ENCODE assay signal across 11 cellular contexts in the genomic region with DNA sequence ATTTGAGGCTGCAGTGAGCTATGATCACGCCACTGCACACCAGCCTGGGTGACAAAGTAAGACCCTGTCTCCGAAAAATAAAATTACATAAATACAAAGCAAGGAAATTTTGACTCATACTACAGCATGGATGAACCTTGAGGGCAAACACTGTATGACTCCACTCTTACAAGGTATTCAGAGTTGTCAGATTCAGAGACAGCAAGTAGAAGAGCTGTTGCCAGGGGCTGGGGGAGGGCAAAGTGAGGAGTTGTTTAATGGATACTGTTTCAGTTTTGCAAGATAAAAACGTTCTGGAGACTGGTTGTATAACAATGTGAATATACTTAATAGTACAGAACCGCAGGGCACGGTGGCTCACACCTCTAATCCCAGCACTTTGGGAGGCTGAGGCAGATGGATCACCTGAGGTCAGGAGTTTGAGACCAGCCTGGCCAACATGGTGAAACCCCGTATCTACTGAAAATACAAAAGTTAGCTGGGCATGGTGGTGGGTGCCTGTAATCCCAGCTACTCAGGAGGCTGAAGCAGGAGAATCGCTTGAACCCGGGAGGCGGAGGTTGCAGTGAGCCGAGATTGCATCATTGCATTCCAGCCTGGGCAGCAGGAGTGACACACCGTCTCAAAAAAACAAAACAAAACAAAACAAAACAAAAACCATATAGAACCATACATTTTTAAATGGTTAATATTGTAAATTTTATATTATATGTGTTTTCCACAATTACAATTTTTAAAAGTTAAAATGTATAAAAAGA. TPM values are rescaled to one million over a fixed set of nuclear protein-coding genes. Genes with fewer than 3 reads are reported as not detected.
DNase-seq lines count a peak whose midpoint lies in the region; ATAC-seq and TF ChIP-seq lines count a peak whose summit lies in the region.
"Not testable (repeated sequence)": the region's sequence is repeated elsewhere in the genome, so short reads cannot be mapped to it uniquely, and the experiment has no call there.
"Had no signal": no experiment of that assay in that cellular context is flagged by ENCODE, and none has a peak within 500 bp of the region (broad histone marks: within the 10 kb centered on the region; RNA-seq: fewer than 3 reads in every experiment).

No MANE protein-coding gene starts in this region.

- not testable (repeated sequence) for DNase-seq in CD4-positive, CD25-positive, alpha-beta regulatory T cell; activated CD4-positive, alpha-beta T cell treated with anti-CD3 and anti-CD28 coated beads, Interleukin-2, amount 10 ng/mL, durations not matched to agents 24 days and 14 days; central memory CD8-positive, alpha-beta T cell (ENCODE audit: low spot score in 2 of 2)
- peak; percentile 67 for DNase-seq in IMR-90
- DNase-seq in RKO (ENCODE audit: low spot score): peak; percentile 23
- peak; percentile 48 for DNase-seq in osteocyte (ENCODE audit: extremely low spot score, unreplicated experiment)
- DNase-seq in testis: peak; percentile 66

- POLR2A ChIA-PET in IMR-90 (lab: Charles Lee; ENCODE audit: unreplicated experiment): not testable (repeated sequence)

- no CpG with 5 or more reads among the region's 11 CpGs for WGBS in IMR-90 (ENCODE audit: extremely low coverage in 2 of 2, insufficient read length in 1 of 2), 2 experiments
- WGBS in testis, 2 donors: 71 to 78% methylated on average over 11 of the region's 11 CpGs

- H3K9me3 Mint-ChIP-seq in CD4-positive, CD25-positive, alpha-beta regulatory T cell; activated naive CD4-positive, alpha-beta T cell treated with anti-CD3 and anti-CD28 coated beads, Interleukin-2, amount 50 U/mL, for 24 hours; central memory CD8-positive, alpha-beta T cell; osteocyte (ENCODE audit: unreplicated experiment): not testable (repeated sequence)
- peaks cover 13% of the 10 kb centered on the region for H3K9me3 Mint-ChIP-seq in activated CD4-positive, alpha-beta T cell treated with anti-CD3 and anti-CD28 coated beads, Interleukin-2, amount 10 ng/mL, durations not matched to agents 24 days and 14 days

- peaks cover 19% of the 10 kb centered on the region for H3K9me1 ChIP-seq in IMR-90 (ENCODE audit: insufficient read depth, low read length)

- H3K18ac ChIP-seq in IMR-90 (ENCODE audit: low read depth, low read length): not testable (repeated sequence)

- not testable (repeated sequence) for H2AK5ac ChIP-seq in IMR-90 (ENCODE audit: low read depth, low read length)

- not testable (repeated sequence) for H3K27me3 Mint-ChIP-seq in CD4-positive, CD25-positive, alpha-beta regulatory T cell; activated CD4-positive, alpha-beta T cell treated with anti-CD3 and anti-CD28 coated beads, Interleukin-2, amount 10 ng/mL, durations not matched to agents 24 days and 14 days; activated naive CD4-positive, alpha-beta T cell treated with anti-CD3 and anti-CD28 coated beads, Interleukin-2, amount 50 U/mL, for 24 hours; osteocyte (ENCODE audit: unreplicated experiment)
- H3K27me3 Mint-ChIP-seq in central memory CD8-positive, alpha-beta T cell: peaks cover 26% of the 10 kb centered on the region

- BruUV-seq in IMR-90 (replicated peaks; lab: Mats Ljungman, UMichigan): not testable (repeated sequence)

- H3K4me1 ChIP-seq in CD4-positive, CD25-positive, alpha-beta regulatory T cell (ENCODE audit: control insufficient read depth, insufficient read depth, low read length, poor library complexity, severe bottlenecking); testis: not testable (repeated sequence)
- peaks cover 17% of the 10 kb centered on the region for H3K4me1 ChIP-seq in IMR-90 (ENCODE audit: control insufficient read depth, insufficient read depth, low read length)

- H3K23ac ChIP-seq in IMR-90 (ENCODE audit: low read depth, low read length): not testable (repeated sequence)

- dilution Hi-C loops in IMR-90 (cut with HindIII; ENCODE audit: low sequenced_read_pairs, unreplicated experiment): not testable (repeated sequence)

- not testable (repeated sequence) for H3K4ac ChIP-seq in IMR-90 (ENCODE audit: low read depth, low read length)

- CTCF ChIA-PET in IMR-90 (lab: Yijun Ruan, JAX): not testable (repeated sequence)

- not testable (repeated sequence) for H3K36me3 ChIP-seq in CD4-positive, CD25-positive, alpha-beta regulatory T cell (ENCODE audit: control insufficient read depth, insufficient read depth, low read length); IMR-90 (ENCODE audit: control insufficient read depth, insufficient read depth, low read length); testis (ENCODE audit: low read depth, missing control alignments)

- not testable (repeated sequence) for H2BK5ac ChIP-seq in IMR-90 (ENCODE audit: low read depth, low read length, poor library complexity, severe bottlenecking)

- H3K9ac ChIP-seq in IMR-90 (ENCODE audit: low read depth, low read length): not testable (repeated sequence)

- not testable (repeated sequence) for H3K36me3 Mint-ChIP-seq in CD4-positive, CD25-positive, alpha-beta regulatory T cell; activated CD4-positive, alpha-beta T cell treated with anti-CD3 and anti-CD28 coated beads, Interleukin-2, amount 10 ng/mL, durations not matched to agents 24 days and 14 days (ENCODE audit: low read depth); activated naive CD4-positive, alpha-beta T cell treated with anti-CD3 and anti-CD28 coated beads, Interleukin-2, amount 50 U/mL, for 24 hours; central memory CD8-positive, alpha-beta T cell (ENCODE audit: insufficient read depth); osteocyte (ENCODE audit: unreplicated experiment)

- not testable (repeated sequence) for H3K4me2 ChIP-seq in IMR-90 (ENCODE audit: low read depth, low read length)

- not testable (repeated sequence) for H4K5ac ChIP-seq in IMR-90 (ENCODE audit: low read depth, low read length)

- not testable (repeated sequence) for H3K14ac ChIP-seq in IMR-90 (replicated peaks; ENCODE audit: low read depth, low read length)

- not testable (repeated sequence) for ATAC-seq in CD4-positive, CD25-positive, alpha-beta regulatory T cell (ENCODE audit: low read depth in 2 of 2); central memory CD8-positive, alpha-beta T cell (replicated peaks; ENCODE audit: extremely low read depth, poor library complexity, severe bottlenecking)
- peak; percentile 36; the same call in 1 of the 2 replicates for ATAC-seq in IMR-90 (ENCODE audit: low read depth)

- H4K20me1 ChIP-seq in IMR-90 (ENCODE audit: insufficient read depth, low read length): not testable (repeated sequence)

- intact Hi-C loops in IMR-90 (cut with micrococcal nuclease); testis (cut with DNase I; ENCODE audit: low total_unique reads): not testable (repeated sequence)
- intact Hi-C loops in activated CD4-positive, alpha-beta T cell treated with anti-CD3 and anti-CD28 coated beads, Interleukin-2, amount 10 ng/mL, durations not matched to agents 24 days and 14 days (cut with micrococcal nuclease): loop anchor here (2.0 kb wide), 2 partner anchors 39 to 57 kb away; a partner anchor contains a TSS

- in situ Hi-C loops in IMR-90 (cut with MboI; ENCODE audit: low sequenced_read_pairs): not testable (repeated sequence)

- H3K4me3 ChIP-seq in CD4-positive, CD25-positive, alpha-beta regulatory T cell (ENCODE audit: low read depth, low read length); IMR-90 (ENCODE audit: insufficient read depth, low read depth, low read length); testis: not testable (repeated sequence)

- not testable (repeated sequence) for TF ChIP-seq RAD21 in IMR-90 (IDR thresholded peaks at IDR 0.05; ENCODE audit: low read length)

- peak overlapping the region; percentile 66 to 76 (median 72) for H3K27ac Mint-ChIP-seq in CD4-positive, CD25-positive, alpha-beta regulatory T cell
- peak overlapping the region; percentile 53 for H3K27ac Mint-ChIP-seq in activated CD4-positive, alpha-beta T cell treated with anti-CD3 and anti-CD28 coated beads, Interleukin-2, amount 10 ng/mL, durations not matched to agents 24 days and 14 days
- H3K27ac Mint-ChIP-seq in activated naive CD4-positive, alpha-beta T cell treated with anti-CD3 and anti-CD28 coated beads, Interleukin-2, amount 50 U/mL, for 24 hours: peak overlapping the region; percentile 23
- H3K27ac Mint-ChIP-seq in central memory CD8-positive, alpha-beta T cell (ENCODE audit: low read depth): peak overlapping the region; percentile 76
- H3K27ac Mint-ChIP-seq in osteocyte (ENCODE audit: unreplicated experiment): not testable (repeated sequence)

- H4K8ac ChIP-seq in IMR-90 (ENCODE audit: low read depth in 2 of 2, low read length in 2 of 2): not testable (repeated sequence)

- H3K27ac ChIP-seq in CD4-positive, CD25-positive, alpha-beta regulatory T cell (ENCODE audit: insufficient read depth, low read length, poor library complexity, severe bottlenecking); IMR-90 (ENCODE audit: insufficient read depth, low read length); testis: not testable (repeated sequence)

- H3K79me1 ChIP-seq in IMR-90 (ENCODE audit: low read depth in 1 of 2, low read length in 2 of 2): peaks cover 3 to 19% of the 10 kb centered on the region in 2 experiments; a peak in 2 of 4 replicates

- TF ChIP-seq POLR2A in IMR-90 (IDR thresholded peaks at IDR 0.05; ENCODE audit: low read depth, low read length); testis (IDR thresholded peaks at IDR 0.05): not testable (repeated sequence)

- H3K9me3 ChIP-seq in CD4-positive, CD25-positive, alpha-beta regulatory T cell (ENCODE audit: control insufficient read depth in 2 of 2, low read length in 2 of 2); IMR-90 (ENCODE audit: control insufficient read depth, insufficient read depth, low read length); testis: not testable (repeated sequence)

- H2BK120ac ChIP-seq in IMR-90 (ENCODE audit: low read depth, low read length): not testable (repeated sequence)

- H3K27me3 ChIP-seq in CD4-positive, CD25-positive, alpha-beta regulatory T cell (ENCODE audit: control insufficient read depth, insufficient read depth, low read length); IMR-90 (ENCODE audit: control insufficient read depth, insufficient read depth, low read length); testis: not testable (repeated sequence)

- not testable (repeated sequence) for H3K56ac ChIP-seq in IMR-90 (ENCODE audit: extremely low read depth, insufficient read depth, low read length)

- H2AFZ ChIP-seq in IMR-90 (replicated peaks; ENCODE audit: low read length, poor library complexity): not testable (repeated sequence)

- peak overlapping the region in 2 of 4 donors; percentile 8 to 29 for H3K4me3 Mint-ChIP-seq in CD4-positive, CD25-positive, alpha-beta regulatory T cell
- H3K4me3 Mint-ChIP-seq in activated CD4-positive, alpha-beta T cell treated with anti-CD3 and anti-CD28 coated beads, Interleukin-2, amount 10 ng/mL, durations not matched to agents 24 days and 14 days; activated naive CD4-positive, alpha-beta T cell treated with anti-CD3 and anti-CD28 coated beads, Interleukin-2, amount 50 U/mL, for 24 hours; central memory CD8-positive, alpha-beta T cell; osteocyte (ENCODE audit: unreplicated experiment): not testable (repeated sequence)

- H4K91ac ChIP-seq in IMR-90 (ENCODE audit: insufficient read depth, low read depth, low read length): not testable (repeated sequence)

- H2BK20ac ChIP-seq in IMR-90 (ENCODE audit: low read depth, low read length): not testable (repeated sequence)

- H3K4me1 Mint-ChIP-seq in CD4-positive, CD25-positive, alpha-beta regulatory T cell: peaks cover 6 to 23% (median 9%) of the 10 kb centered on the region in 4 donors
- H3K4me1 Mint-ChIP-seq in activated CD4-positive, alpha-beta T cell treated with anti-CD3 and anti-CD28 coated beads, Interleukin-2, amount 10 ng/mL, durations not matched to agents 24 days and 14 days: peaks cover 24% of the 10 kb centered on the region
- peaks cover 29% of the 10 kb centered on the region for H3K4me1 Mint-ChIP-seq in activated naive CD4-positive, alpha-beta T cell treated with anti-CD3 and anti-CD28 coated beads, Interleukin-2, amount 50 U/mL, for 24 hours
- H3K4me1 Mint-ChIP-seq in central memory CD8-positive, alpha-beta T cell: not testable (repeated sequence)
- H3K4me1 Mint-ChIP-seq in osteocyte (ENCODE audit: unreplicated experiment): peaks cover 30% of the 10 kb centered on the region

- TF ChIP-seq CTCF in IMR-90 (conservative IDR thresholded peaks at IDR 0.05; ENCODE audit: low read depth, low read length); osteocyte (IDR thresholded peaks at IDR 0.05); testis (IDR thresholded peaks at IDR 0.05): not testable (repeated sequence)

- not testable (repeated sequence) for H2AK9ac ChIP-seq in IMR-90 (replicated peaks; ENCODE audit: low read depth, low read length, poor library complexity)

- H2BK15ac ChIP-seq in IMR-90 (ENCODE audit: low read depth, low read length): not testable (repeated sequence)

RNA-seq across cellular contexts. Expression of a gene that starts 5.0 kb away (rescaled TPM):
- total RNA-seq in CD4-positive, CD25-positive, alpha-beta regulatory T cell: 0.64 TPM
- 1 to 10 TPM; 2.4 to 6.6 (median 3.7) TPM for polyA plus RNA-seq in CD4-positive, CD25-positive, alpha-beta regulatory T cell
- total RNA-seq in IMR-90 (2012; rRNA removed) (349 and 523 TPM in 2 replicates), osteocyte (190 and 191 TPM in 2 replicates), testis (1 to 10 TPM; 1.3 to 2.7 TPM)
- polyA plus RNA-seq in IMR-90 (2012; rRNA removed) (887 and 899 TPM in 2 replicates), testis (ENCODE audit: insufficient read depth, low read depth, low replicate concordance) (93.4 TPM)
- polyA plus RNA-seq in IMR-90 (2012; cell fraction: cytosol; rRNA removed): 644 and 1,415 TPM in 2 replicates
- polyA plus RNA-seq in IMR-90 (2012; cell fraction: nucleus; rRNA removed; ENCODE audit: low replicate concordance): 237 and 431 TPM in 2 replicates
- not detected in 2 replicates for total RNA-seq in activated CD4-positive, alpha-beta T cell treated with anti-CD3 and anti-CD28 coated beads, Interleukin-2, amount 10 ng/mL, durations not matched to agents 24 days and 14 days
- total RNA-seq: CD8-positive, alpha-beta T cell; G401; HT1080 had no signal

RNA-seq across cellular contexts. Expression of a gene that starts 38.9 kb away (rescaled TPM):
- total RNA-seq in CD4-positive, CD25-positive, alpha-beta regulatory T cell: 43.5 TPM
- polyA plus RNA-seq in CD4-positive, CD25-positive, alpha-beta regulatory T cell: 100 to 1,000 TPM; 182 to 226 (median 205) TPM
- total RNA-seq in IMR-90 (2012; rRNA removed): 57.2 and 66.3 TPM in 2 replicates
- polyA plus RNA-seq in IMR-90 (2012; rRNA removed): 111 and 116 TPM in 2 replicates
- 95.7 and 122 TPM in 2 replicates for polyA plus RNA-seq in IMR-90 (2012; cell fraction: cytosol; rRNA removed)
- polyA plus RNA-seq in IMR-90 (2012; cell fraction: nucleus; rRNA removed; ENCODE audit: low replicate concordance): 37.3 and 50.6 TPM in 2 replicates
- 88.9 and 94.9 TPM in 2 replicates for total RNA-seq in activated CD4-positive, alpha-beta T cell treated with anti-CD3 and anti-CD28 coated beads, Interleukin-2, amount 10 ng/mL, durations not matched to agents 24 days and 14 days
- total RNA-seq in osteocyte: 63.9 and 64.8 TPM in 2 replicates
- total RNA-seq in testis: 10 to 100 TPM; 91.0 to 93.9 TPM
- 87.7 TPM for polyA plus RNA-seq in testis (ENCODE audit: insufficient read depth, low read depth, low replicate concordance)

RNA-seq across cellular contexts. Expression of a gene that starts 59.0 kb away (rescaled TPM):
- 32.9 TPM for total RNA-seq in CD4-positive, CD25-positive, alpha-beta regulatory T cell
- polyA plus RNA-seq in CD4-positive, CD25-positive, alpha-beta regulatory T cell: 10 to 100 TPM; 44.9 to 66.4 (median 50.0) TPM
- total RNA-seq in IMR-90 (2012; rRNA removed) (33.9 and 38.7 TPM in 2 replicates), osteocyte (34.6 and 39.1 TPM in 2 replicates), testis (10 to 100 TPM; 47.4 to 51.2 TPM)
- polyA plus RNA-seq in IMR-90 (2012; rRNA removed) (29.7 and 29.8 TPM in 2 replicates), testis (ENCODE audit: insufficient read depth, low read depth, low replicate concordance) (49.0 TPM)
- 19.1 and 24.1 TPM in 2 replicates for polyA plus RNA-seq in IMR-90 (2012; cell fraction: cytosol; rRNA removed)
- polyA plus RNA-seq in IMR-90 (2012; cell fraction: nucleus; rRNA removed; ENCODE audit: low replicate concordance): 11.1 and 26.9 TPM in 2 replicates
- total RNA-seq in activated CD4-positive, alpha-beta T cell treated with anti-CD3 and anti-CD28 coated beads, Interleukin-2, amount 10 ng/mL, durations not matched to agents 24 days and 14 days: 58.4 and 59.9 TPM in 2 replicates

Comparison
In these comparisons a context has a peak if more than half of its experiments do, and no peak if none do; other contexts are left out.
1. RNA of a gene that starts 5.0 kb away (total RNA-seq): 349 to 523 TPM in IMR-90 and 190 to 191 TPM in osteocyte; 1.3 to 2.7 TPM in testis, 0.64 TPM in CD4-positive, CD25-positive, alpha-beta regulatory T cell (single experiment) and not detected in activated CD4-positive, alpha-beta T cell treated with anti-CD3 and anti-CD28 coated beads, Interleukin-2, amount 10 ng/mL, durations not matched to agents 24 days and 14 days; every median in the first group is over 10 times any median in the second.